In genomic region chr6:14074723-14075503, GRCh38 we compare ENCODE assay signal across 8 cellular contexts. TPM values are rescaled to one million over a fixed set of nuclear protein-coding genes. Genes with fewer than 3 reads are reported as not detected.
DNase-seq lines count a peak whose midpoint lies in the region; FAIRE-seq and TF ChIP-seq lines count a peak whose summit lies in the region.

No MANE protein-coding gene starts in this region.

- TF ChIP-seq CTCF in bronchial epithelial cell (IDR thresholded peaks at IDR 0.05; ENCODE audit: insufficient read depth, low read length, severe bottlenecking) = no peak

- H3K36me3 ChIP-seq in bronchial epithelial cell (ENCODE audit: control insufficient read depth, insufficient read depth, low read length) = no peaks in the 10 kb centered on the region

- no peaks in the 10 kb centered on the region for H3K27me3 ChIP-seq in bronchial epithelial cell (ENCODE audit: control insufficient read depth, insufficient read depth, low read length)

- H3K4me3 ChIP-seq in bronchial epithelial cell (ENCODE audit: low read depth, low read length) = no peak overlapping the region

- FAIRE-seq in bronchial epithelial cell (lab: Jason Lieb, UNC) = no peak
- FAIRE-seq in urothelium cell line (lab: Jason Lieb, UNC) = no peak

- DNase-seq in NCI-H146 (lab: John Stamatoyannopoulos, UW) (peak; percentile 28), NCI-H146 treated with DMSO at 0.1 percent for 48 hours (lab: John Stamatoyannopoulos, UW; ENCODE audit: unreplicated experiment) (no peak), HCEC 1CT (peak; percentile 33), NCI-H82 (lab: John Stamatoyannopoulos, UW) (peak; percentile 93), bronchial epithelial cell (ENCODE audit: low read depth) (peak; percentile 35), lung microvascular endothelial cell (ENCODE audit: low read depth in 2 of 2) (peak; percentile 51 to 72), urothelium cell line (ENCODE audit: low spot score) (peak; percentile 28), NCI-H446 treated with DMSO at 0.1 percent for 48 hours (lab: John Stamatoyannopoulos, UW) (no peak)

RNA-seq across cellular contexts. Expression of gene CD83, which starts 42.7 kb away (rescaled TPM):
- 0.53 and 1.0 TPM in 2 replicates for total RNA-seq in bronchial epithelial cell
- 1.7 and 4.6 TPM in 2 replicates for total RNA-seq in lung microvascular endothelial cell

Comparison
In these comparisons a context has a peak if more than half of its experiments do, and no peak if none do; other contexts are left out.
1. DNase-seq: peak in NCI-H146 (single experiment), HCEC 1CT (single experiment), NCI-H82 (single experiment), bronchial epithelial cell (single experiment), lung microvascular endothelial cell (2 of 2) and urothelium cell line (single experiment); none in NCI-H146 treated with DMSO at 0.1 percent for 48 hours (single experiment) and NCI-H446 treated with DMSO at 0.1 percent for 48 hours (single experiment).